In the genomic region with DNA sequence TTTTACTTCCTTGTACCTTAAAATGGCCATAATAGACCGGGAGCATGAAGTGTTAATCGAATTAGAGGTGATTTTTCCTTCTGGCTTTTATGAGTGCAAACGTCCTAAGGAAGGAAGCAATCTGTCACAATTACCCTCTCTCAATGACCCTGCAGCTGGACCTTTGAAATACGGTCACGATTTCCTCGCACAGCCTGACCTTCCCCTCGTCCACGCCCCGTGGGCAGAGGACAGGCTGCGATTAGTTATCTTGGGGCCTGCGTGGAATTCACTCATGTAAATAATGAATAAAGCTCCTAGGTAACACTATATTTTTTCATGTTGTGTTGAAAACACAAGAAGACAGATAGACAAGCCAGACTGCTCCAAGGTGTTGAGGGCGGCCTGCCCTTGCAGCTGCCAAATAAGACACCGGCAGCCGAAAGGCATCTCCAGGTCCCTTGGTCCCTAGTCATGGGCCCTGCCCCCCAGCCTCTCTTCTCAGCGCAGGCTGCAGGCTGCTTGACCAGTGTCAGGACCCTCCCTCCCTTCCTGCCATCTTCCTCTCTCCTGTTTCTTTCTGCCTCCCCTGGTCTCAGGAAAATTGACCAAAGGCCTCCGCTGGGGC, we compare ENCODE assay signal across 26 cellular contexts.
"Had no signal": no experiment of that assay in that cellular context is flagged by ENCODE, and none has a peak within 500 bp of the region (broad histone marks: within the 10 kb centered on the region; RNA-seq: fewer than 3 reads in every experiment).

No MANE protein-coding gene starts in this region.

- H3K27me3 ChIP-seq: brain microvascular endothelial cell had no signal

- DNase-seq: activated CD4-positive, alpha-beta memory T cell treated with anti-CD3 and anti-CD28 coated beads for 36 hours; activated CD4-positive, alpha-beta T cell treated with anti-CD3 and anti-CD28 coated beads for 36 hours; activated CD4-positive, alpha-beta T cell treated with anti-CD3 and anti-CD28 coated beads, Interleukin-2, amount 10 ng/mL, durations not matched to agents 24 days and 14 days; activated CD4-positive, CD25-positive, alpha-beta regulatory T cell; activated CD4-positive, CD25-positive, alpha-beta regulatory T cell treated with anti-CD3 and anti-CD28 coated beads, Interleukin-2, amount 50 U/mL, for 72 hours; activated CD8-positive, alpha-beta memory T cell treated with anti-CD3 and anti-CD28 coated beads, Interleukin-2, amount 10 ng/mL, durations not matched to agents 7 days and 5 days; activated CD8-positive, alpha-beta memory T cell treated with anti-CD3 and anti-CD28 coated beads, Interleukin-2, amount 50 U/mL, for 4 hours; activated CD8-positive, alpha-beta T cell treated with anti-CD3 and anti-CD28 coated beads, Interleukin-2, amount 10 ng/mL, durations not matched to agents 7 days and 5 days; activated gamma-delta T cell; activated naive CD4-positive, alpha-beta T cell treated with anti-CD3 and anti-CD28 coated beads, Interleukin-2, amount 50 U/mL, for 16 hours; activated naive CD4-positive, alpha-beta T cell treated with Interleukin-2 at 50 U/mL for 16 hours; activated T-cell treated with anti-CD3 and anti-CD28 coated beads, Interleukin-2, amount 50 U/mL, for 1 hour; activated T-cell treated with anti-CD3 and anti-CD28 coated beads, Interleukin-2, amount 50 U/mL, for 72 hours; amniotic stem cell; anterior cingulate cortex; brain microvascular endothelial cell; dorsolateral prefrontal cortex; effector memory CD4-positive, alpha-beta T cell; endodermal cell; foreskin fibroblast; T-helper 1 cell; T-helper 17 cell had no signal

- H3K27ac Mint-ChIP-seq: activated CD4-positive, alpha-beta memory T cell treated with anti-CD3 and anti-CD28 coated beads for 36 hours; activated CD4-positive, alpha-beta T cell treated with anti-CD3 and anti-CD28 coated beads for 36 hours; activated CD4-positive, alpha-beta T cell treated with anti-CD3 and anti-CD28 coated beads, Interleukin-2, amount 10 ng/mL, durations not matched to agents 24 days and 14 days; activated CD8-positive, alpha-beta memory T cell treated with anti-CD3 and anti-CD28 coated beads, Interleukin-2, amount 10 ng/mL, durations not matched to agents 7 days and 5 days; activated CD8-positive, alpha-beta T cell treated with anti-CD3 and anti-CD28 coated beads, Interleukin-2, amount 10 ng/mL, durations not matched to agents 7 days and 5 days; activated naive CD8-positive, alpha-beta T cell; activated T-cell treated with anti-CD3 and anti-CD28 coated beads, Interleukin-2, amount 50 U/mL, for 72 hours; dendritic cell treated with granulocyte-macrophage colony-stimulating factor and Interleukin-4, amounts not matched to agents 40 ng/mL and 50 ng/mL, for 4 days; endodermal cell; T-helper 17 cell had no signal

- H3K9me3 Mint-ChIP-seq: activated CD4-positive, alpha-beta T cell treated with anti-CD3 and anti-CD28 coated beads, Interleukin-2, amount 10 ng/mL, durations not matched to agents 24 days and 14 days; central memory CD8-positive, alpha-beta T cell had no signal

- H3K27ac ChIP-seq: brain microvascular endothelial cell, coronary artery, dorsolateral prefrontal cortex had no signal

- H3K36me3 Mint-ChIP-seq: activated CD4-positive, alpha-beta memory T cell treated with anti-CD3 and anti-CD28 coated beads for 36 hours; activated CD8-positive, alpha-beta memory T cell treated with anti-CD3 and anti-CD28 coated beads, Interleukin-2, amount 10 ng/mL, durations not matched to agents 7 days and 5 days; activated naive CD8-positive, alpha-beta T cell had no signal

- H3K36me3 ChIP-seq: brain microvascular endothelial cell had no signal

- H3K4me3 Mint-ChIP-seq: activated CD4-positive, alpha-beta memory T cell treated with anti-CD3 and anti-CD28 coated beads for 36 hours; activated CD4-positive, alpha-beta T cell treated with anti-CD3 and anti-CD28 coated beads for 36 hours; activated CD4-positive, alpha-beta T cell treated with anti-CD3 and anti-CD28 coated beads, Interleukin-2, amount 10 ng/mL, durations not matched to agents 24 days and 14 days; activated CD8-positive, alpha-beta memory T cell treated with anti-CD3 and anti-CD28 coated beads, Interleukin-2, amount 10 ng/mL, durations not matched to agents 7 days and 5 days; activated CD8-positive, alpha-beta T cell treated with anti-CD3 and anti-CD28 coated beads, Interleukin-2, amount 10 ng/mL, durations not matched to agents 7 days and 5 days; activated naive CD8-positive, alpha-beta T cell; activated T-cell treated with anti-CD3 and anti-CD28 coated beads, Interleukin-2, amount 50 U/mL, for 72 hours; central memory CD8-positive, alpha-beta T cell; dendritic cell treated with granulocyte-macrophage colony-stimulating factor and Interleukin-4, amounts not matched to agents 40 ng/mL and 50 ng/mL, for 4 days; endodermal cell; T-helper 17 cell had no signal

- H3K27me3 Mint-ChIP-seq: activated CD4-positive, alpha-beta memory T cell treated with anti-CD3 and anti-CD28 coated beads for 36 hours; activated CD4-positive, alpha-beta T cell treated with anti-CD3 and anti-CD28 coated beads for 36 hours; activated CD4-positive, alpha-beta T cell treated with anti-CD3 and anti-CD28 coated beads, Interleukin-2, amount 10 ng/mL, durations not matched to agents 24 days and 14 days; activated CD8-positive, alpha-beta memory T cell treated with anti-CD3 and anti-CD28 coated beads, Interleukin-2, amount 10 ng/mL, durations not matched to agents 7 days and 5 days; activated naive CD8-positive, alpha-beta T cell; central memory CD8-positive, alpha-beta T cell; dendritic cell treated with granulocyte-macrophage colony-stimulating factor and Interleukin-4, amounts not matched to agents 40 ng/mL and 50 ng/mL, for 4 days; T-helper 17 cell had no signal

- H3K4me1 Mint-ChIP-seq: activated CD4-positive, alpha-beta T cell treated with anti-CD3 and anti-CD28 coated beads, Interleukin-2, amount 10 ng/mL, durations not matched to agents 24 days and 14 days; activated CD8-positive, alpha-beta memory T cell treated with anti-CD3 and anti-CD28 coated beads, Interleukin-2, amount 10 ng/mL, durations not matched to agents 7 days and 5 days; central memory CD8-positive, alpha-beta T cell; endodermal cell; T-helper 17 cell had no signal

- H3K4me3 ChIP-seq: coronary artery, dorsolateral prefrontal cortex had no signal
